In genomic region chr5:159417170-159417569, GRCh38 we compare ENCODE assay signal across 1 cellular context.
TF ChIP-seq lines count a peak whose summit lies in the region.

No MANE protein-coding gene starts in this region.

TF ChIP-seq in K562, 482 proteins besides CTCF, POLR2A, EP300 and RAD21 (continued from another document and continues in another):
- TF ChIP-seq, protein P1, sequence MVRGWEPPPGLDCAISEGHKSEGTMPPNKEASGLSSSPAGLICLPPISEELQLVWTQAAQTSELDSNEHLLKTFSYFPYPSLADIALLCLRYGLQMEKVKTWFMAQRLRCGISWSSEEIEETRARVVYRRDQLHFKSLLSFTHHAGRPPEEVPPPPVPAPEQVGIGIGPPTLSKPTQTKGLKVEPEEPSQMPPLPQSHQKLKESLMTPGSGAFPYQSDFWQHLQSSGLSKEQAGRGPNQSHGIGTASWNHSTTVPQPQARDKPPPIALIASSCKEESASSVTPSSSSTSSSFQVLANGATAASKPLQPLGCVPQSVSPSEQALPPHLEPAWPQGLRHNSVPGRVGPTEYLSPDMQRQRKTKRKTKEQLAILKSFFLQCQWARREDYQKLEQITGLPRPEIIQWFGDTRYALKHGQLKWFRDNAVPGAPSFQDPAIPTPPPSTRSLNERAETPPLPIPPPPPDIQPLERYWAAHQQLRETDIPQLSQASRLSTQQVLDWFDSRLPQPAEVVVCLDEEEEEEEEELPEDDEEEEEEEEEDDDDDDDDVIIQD (CRISPR knock-in tag; IDR thresholded peaks at IDR 0.05), result no peak
- TF ChIP-seq ZSCAN32 (CRISPR knock-in tag; IDR thresholded peaks at IDR 0.05) (no peak), ERF (CRISPR knock-in tag; IDR thresholded peaks at IDR 0.05) (no peak), HMG20B (CRISPR knock-in tag; IDR thresholded peaks at IDR 0.05) (no peak), EGR1 (conservative IDR thresholded peaks at IDR 0.05) (no peak), POLR2G (IDR thresholded peaks at IDR 0.05; ENCODE audit: low read depth, low read length) (no peak), LCOR (CRISPR knock-in tag; IDR thresholded peaks at IDR 0.05) (no peak), TRIM24 (IDR thresholded peaks at IDR 0.05) (no peak), FOXJ2 (tag; IDR thresholded peaks at IDR 0.05) (no peak), TSHZ1 (CRISPR knock-in tag; IDR thresholded peaks at IDR 0.05) (no peak), ZBTB33 (CRISPR knock-in tag; IDR thresholded peaks at IDR 0.05) (no peak), NR1H2 (CRISPR knock-in tag; IDR thresholded peaks at IDR 0.05) (no peak), ZNF449 (CRISPR knock-in tag; IDR thresholded peaks at IDR 0.05) (peak; percentile 45; the same call in 1 of the 2 replicates), SMAD1 (IDR thresholded peaks at IDR 0.05; ENCODE audit: low read depth, low read length, partially characterized antibody) (no peak), MCM5 (IDR thresholded peaks at IDR 0.05; ENCODE audit: low read depth) (no peak), IFI16 (CRISPR knock-in tag; IDR thresholded peaks at IDR 0.05) (no peak), ARID1B (IDR thresholded peaks at IDR 0.05) (no peak), ZNF239 (CRISPR knock-in tag; IDR thresholded peaks at IDR 0.05) (peak; percentile 69), SPI1 (IDR thresholded peaks at IDR 0.05; ENCODE audit: borderline replicate concordance, low read depth, low read length) (no peak), FUS (optimal IDR thresholded peaks at IDR 0.05; ENCODE audit: low read depth, low read length) (no peak), MCM7 (IDR thresholded peaks at IDR 0.05) (no peak), ZNF316 (IDR thresholded peaks at IDR 0.05) (no peak), SLC30A9 (CRISPR knock-in tag; IDR thresholded peaks at IDR 0.05) (no peak), POLR2AphosphoS5 (IDR thresholded peaks at IDR 0.05; ENCODE audit: control insufficient read depth, insufficient read depth, low read depth, low read length) (no peak), NFXL1 (CRISPR knock-in tag; IDR thresholded peaks at IDR 0.05) (no peak), RAD51 (IDR thresholded peaks at IDR 0.05; ENCODE audit: borderline replicate concordance, low read depth) (no peak), U2AF2 (optimal IDR thresholded peaks at IDR 0.05; ENCODE audit: low read depth, low read length) (no peak), PHF21A (IDR thresholded peaks at IDR 0.05; ENCODE audit: borderline replicate concordance, low read depth) (no peak), ZC3H4 (CRISPR knock-in tag; IDR thresholded peaks at IDR 0.05; ENCODE audit: borderline replicate concordance) (no peak), RFX1 (IDR thresholded peaks at IDR 0.05) (no peak), XRCC3 (IDR thresholded peaks at IDR 0.05) (no peak), ARNT (IDR thresholded peaks at IDR 0.05) (no peak), SMARCA4 (IDR thresholded peaks at IDR 0.05) (no peak), STAT6 (CRISPR knock-in tag; IDR thresholded peaks at IDR 0.05) (no peak), SRSF9 (IDR thresholded peaks at IDR 0.05; ENCODE audit: borderline replicate concordance, low read depth, low read length) (no peak), GABPB2 (CRISPR knock-in tag; conservative IDR thresholded peaks at IDR 0.05) (no peak), SP1 (CRISPR knock-in tag; IDR thresholded peaks at IDR 0.05) (no peak), ZFPM2 (CRISPR knock-in tag; IDR thresholded peaks at IDR 0.05) (no peak), MBD2 (IDR thresholded peaks at IDR 0.05; ENCODE audit: borderline replicate concordance, low read depth) (no peak), BRD4 (IDR thresholded peaks at IDR 0.05) (no peak), SAFB2 (IDR thresholded peaks at IDR 0.05; ENCODE audit: borderline replicate concordance, low read depth, low read length, severe bottlenecking) (no peak)
- TF ChIP-seq, protein P2, sequence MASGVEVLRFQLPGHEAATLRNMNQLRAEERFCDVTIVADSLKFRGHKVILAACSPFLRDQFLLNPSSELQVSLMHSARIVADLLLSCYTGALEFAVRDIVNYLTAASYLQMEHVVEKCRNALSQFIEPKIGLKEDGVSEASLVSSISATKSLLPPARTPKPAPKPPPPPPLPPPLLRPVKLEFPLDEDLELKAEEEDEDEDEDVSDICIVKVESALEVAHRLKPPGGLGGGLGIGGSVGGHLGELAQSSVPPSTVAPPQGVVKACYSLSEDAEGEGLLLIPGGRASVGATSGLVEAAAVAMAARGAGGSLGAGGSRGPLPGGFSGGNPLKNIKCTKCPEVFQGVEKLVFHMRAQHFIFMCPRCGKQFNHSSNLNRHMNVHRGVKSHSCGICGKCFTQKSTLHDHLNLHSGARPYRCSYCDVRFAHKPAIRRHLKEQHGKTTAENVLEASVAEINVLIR (CRISPR knock-in tag; IDR thresholded peaks at IDR 0.05), result peak; percentile 55; the same call in 1 of the 2 replicates
- TF ChIP-seq, protein P3, sequence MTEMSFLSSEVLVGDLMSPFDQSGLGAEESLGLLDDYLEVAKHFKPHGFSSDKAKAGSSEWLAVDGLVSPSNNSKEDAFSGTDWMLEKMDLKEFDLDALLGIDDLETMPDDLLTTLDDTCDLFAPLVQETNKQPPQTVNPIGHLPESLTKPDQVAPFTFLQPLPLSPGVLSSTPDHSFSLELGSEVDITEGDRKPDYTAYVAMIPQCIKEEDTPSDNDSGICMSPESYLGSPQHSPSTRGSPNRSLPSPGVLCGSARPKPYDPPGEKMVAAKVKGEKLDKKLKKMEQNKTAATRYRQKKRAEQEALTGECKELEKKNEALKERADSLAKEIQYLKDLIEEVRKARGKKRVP (CRISPR knock-in tag; IDR thresholded peaks at IDR 0.05), result no peak
- TF ChIP-seq, protein P4, sequence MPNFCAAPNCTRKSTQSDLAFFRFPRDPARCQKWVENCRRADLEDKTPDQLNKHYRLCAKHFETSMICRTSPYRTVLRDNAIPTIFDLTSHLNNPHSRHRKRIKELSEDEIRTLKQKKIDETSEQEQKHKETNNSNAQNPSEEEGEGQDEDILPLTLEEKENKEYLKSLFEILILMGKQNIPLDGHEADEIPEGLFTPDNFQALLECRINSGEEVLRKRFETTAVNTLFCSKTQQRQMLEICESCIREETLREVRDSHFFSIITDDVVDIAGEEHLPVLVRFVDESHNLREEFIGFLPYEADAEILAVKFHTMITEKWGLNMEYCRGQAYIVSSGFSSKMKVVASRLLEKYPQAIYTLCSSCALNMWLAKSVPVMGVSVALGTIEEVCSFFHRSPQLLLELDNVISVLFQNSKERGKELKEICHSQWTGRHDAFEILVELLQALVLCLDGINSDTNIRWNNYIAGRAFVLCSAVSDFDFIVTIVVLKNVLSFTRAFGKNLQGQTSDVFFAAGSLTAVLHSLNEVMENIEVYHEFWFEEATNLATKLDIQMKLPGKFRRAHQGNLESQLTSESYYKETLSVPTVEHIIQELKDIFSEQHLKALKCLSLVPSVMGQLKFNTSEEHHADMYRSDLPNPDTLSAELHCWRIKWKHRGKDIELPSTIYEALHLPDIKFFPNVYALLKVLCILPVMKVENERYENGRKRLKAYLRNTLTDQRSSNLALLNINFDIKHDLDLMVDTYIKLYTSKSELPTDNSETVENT (CRISPR knock-in tag; IDR thresholded peaks at IDR 0.05), result no peak
- TF ChIP-seq, protein P5, sequence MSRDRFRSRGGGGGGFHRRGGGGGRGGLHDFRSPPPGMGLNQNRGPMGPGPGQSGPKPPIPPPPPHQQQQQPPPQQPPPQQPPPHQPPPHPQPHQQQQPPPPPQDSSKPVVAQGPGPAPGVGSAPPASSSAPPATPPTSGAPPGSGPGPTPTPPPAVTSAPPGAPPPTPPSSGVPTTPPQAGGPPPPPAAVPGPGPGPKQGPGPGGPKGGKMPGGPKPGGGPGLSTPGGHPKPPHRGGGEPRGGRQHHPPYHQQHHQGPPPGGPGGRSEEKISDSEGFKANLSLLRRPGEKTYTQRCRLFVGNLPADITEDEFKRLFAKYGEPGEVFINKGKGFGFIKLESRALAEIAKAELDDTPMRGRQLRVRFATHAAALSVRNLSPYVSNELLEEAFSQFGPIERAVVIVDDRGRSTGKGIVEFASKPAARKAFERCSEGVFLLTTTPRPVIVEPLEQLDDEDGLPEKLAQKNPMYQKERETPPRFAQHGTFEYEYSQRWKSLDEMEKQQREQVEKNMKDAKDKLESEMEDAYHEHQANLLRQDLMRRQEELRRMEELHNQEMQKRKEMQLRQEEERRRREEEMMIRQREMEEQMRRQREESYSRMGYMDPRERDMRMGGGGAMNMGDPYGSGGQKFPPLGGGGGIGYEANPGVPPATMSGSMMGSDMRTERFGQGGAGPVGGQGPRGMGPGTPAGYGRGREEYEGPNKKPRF (IDR thresholded peaks at IDR 0.05; ENCODE audit: low read depth, low read length), result no peak
